ENCODE assay signal across 8 cellular contexts in the genomic region with DNA sequence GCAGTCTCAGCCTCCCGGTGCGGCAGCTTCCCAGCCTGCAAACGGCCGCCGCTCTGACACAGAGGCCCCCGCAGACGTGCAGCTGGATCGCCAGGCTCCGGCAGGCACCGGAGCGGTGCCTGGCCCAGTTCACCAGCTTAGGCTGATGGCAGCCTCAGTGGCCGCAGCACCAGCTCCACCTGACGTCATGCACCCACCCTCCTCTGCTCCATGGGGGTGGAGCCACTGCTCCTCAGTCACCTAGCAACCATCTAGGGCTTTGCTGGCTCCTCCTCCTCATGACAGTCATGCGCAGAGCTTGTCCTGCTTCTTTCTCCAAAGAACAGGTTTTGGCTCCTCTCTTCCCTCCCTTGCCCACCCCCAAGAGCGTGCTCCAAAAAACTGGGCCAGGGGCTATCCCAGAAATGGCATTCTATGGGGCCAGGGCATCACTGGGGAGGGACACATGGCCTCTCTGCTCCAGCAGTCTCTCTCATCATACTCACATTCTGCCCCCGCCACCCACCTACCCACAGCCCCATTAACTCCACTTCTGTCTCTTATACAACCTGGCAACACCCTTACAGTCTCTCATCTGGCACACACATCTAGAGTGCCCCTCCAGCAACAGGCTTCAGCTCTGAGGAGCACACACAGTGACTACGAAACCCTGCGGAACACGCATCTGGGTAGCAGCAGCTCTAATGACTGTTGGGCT. TPM values are rescaled to one million over a fixed set of nuclear protein-coding genes. Genes with fewer than 3 reads are reported as not detected.
DNase-seq lines count a peak whose midpoint lies in the region; ATAC-seq and TF ChIP-seq lines count a peak whose summit lies in the region.

No MANE protein-coding gene starts in this region.

- peak; percentile 99 for DNase-seq in Ammon's horn (ENCODE audit: low spot score)
- peak; percentile 88 for DNase-seq in NCI-H2107 treated with DMSO at 0.1 percent for 48 hours (lab: John Stamatoyannopoulos, UW; ENCODE audit: unreplicated experiment)
- peak; percentile 65 for DNase-seq in lower lobe of right lung
- DNase-seq in ureter (ENCODE audit: low spot score): peak; percentile 53
- DNase-seq in SW480 (ENCODE audit: low spot score): no peak
- DNase-seq in effector memory CD8-positive, alpha-beta T cell: no peak

- no peaks in the 10 kb centered on the region for H3K27me3 ChIP-seq in ectodermal cell (ENCODE audit: control insufficient read depth, insufficient read depth, low read length, poor library complexity, severe bottlenecking)
- H3K27me3 ChIP-seq in lower lobe of right lung (ENCODE audit: low read depth): no peaks in the 10 kb centered on the region

- H3K27ac ChIP-seq in ectodermal cell (ENCODE audit: insufficient read depth, low read depth, low read length, poor library complexity, severe bottlenecking) (peak overlapping the region; percentile 71), lower lobe of right lung (peak overlapping the region; percentile 31)

- H3K4me1 ChIP-seq in ectodermal cell (ENCODE audit: control insufficient read depth, insufficient read depth, low read length) (peaks cover 24% of the 10 kb centered on the region), lower lobe of right lung (peaks cover 22% of the 10 kb centered on the region)

- 35 to 42% methylated on average over 19 of the region's 19 CpGs for WGBS in ectodermal cell, 2 experiments

- peaks cover 23% of the 10 kb centered on the region for H3K36me3 ChIP-seq in ectodermal cell (ENCODE audit: control insufficient read depth, insufficient read depth, low read length)
- peaks cover 60% of the 10 kb centered on the region for H3K36me3 ChIP-seq in lower lobe of right lung

- peak overlapping the region in 1 of 2 donors; percentile 84 for H3K27ac Mint-ChIP-seq in effector memory CD8-positive, alpha-beta T cell

- H3K4me1 Mint-ChIP-seq in effector memory CD8-positive, alpha-beta T cell (ENCODE audit: low read depth in 2 of 2): peaks cover 14 to 25% of the 10 kb centered on the region in 2 donors

- H3K4me3 ChIP-seq in ectodermal cell (ENCODE audit: insufficient read depth, low read depth, low read length) (peak overlapping the region; percentile 49), lower lobe of right lung (peak overlapping the region; percentile 27)

- intact Hi-C loops in lower lobe of right lung (cut with DNase I): no loop called here

- H3K4me3 Mint-ChIP-seq in effector memory CD8-positive, alpha-beta T cell: no peak overlapping the region

- ATAC-seq in lower lobe of right lung (peak; percentile 81 to 92), GM21717 (IDR thresholded peaks at IDR 0.05; ENCODE audit: unreplicated experiment) (no peak)
- ATAC-seq in effector memory CD8-positive, alpha-beta T cell (replicated peaks): no peak

- no peaks in the 10 kb centered on the region for H3K9me3 Mint-ChIP-seq in effector memory CD8-positive, alpha-beta T cell

- TF ChIP-seq CTCF in lower lobe of right lung (IDR thresholded peaks at IDR 0.05): no peak

- peaks cover 24% of the 10 kb centered on the region for H3K36me3 Mint-ChIP-seq in effector memory CD8-positive, alpha-beta T cell (ENCODE audit: insufficient read depth)

- no peaks in the 10 kb centered on the region for H3K27me3 Mint-ChIP-seq in effector memory CD8-positive, alpha-beta T cell

- H3K9me3 ChIP-seq in ectodermal cell (ENCODE audit: control insufficient read depth, low read length): no peaks in the 10 kb centered on the region
- H3K9me3 ChIP-seq in lower lobe of right lung: no peaks in the 10 kb centered on the region

RNA-seq across cellular contexts. Expression of a gene that starts 5.5 kb away (rescaled TPM):
- polyA plus RNA-seq in ectodermal cell (2013, experiment 1 of 4): 200 TPM
- polyA plus RNA-seq in ectodermal cell (2013, experiment 2 of 4): 216 TPM
- 154 TPM for polyA plus RNA-seq in ectodermal cell (2013, experiment 3 of 4)
- polyA plus RNA-seq in ectodermal cell (2013, experiment 4 of 4): 174 TPM
- total RNA-seq in lower lobe of right lung: 142 TPM
- 143 TPM for total RNA-seq in ureter

RNA-seq across cellular contexts. Expression of a gene that starts 31.4 kb away (rescaled TPM):
- 2.2 TPM for polyA plus RNA-seq in ectodermal cell (2013, experiment 1 of 4)
- polyA plus RNA-seq in ectodermal cell (2013, experiment 2 of 4): 1.4 TPM
- polyA plus RNA-seq in ectodermal cell (2013, experiment 3 of 4): 0.80 TPM
- 2.0 TPM for polyA plus RNA-seq in ectodermal cell (2013, experiment 4 of 4)
- total RNA-seq in lower lobe of right lung (4.2 TPM), ureter (7.2 TPM)

RNA-seq across cellular contexts. Expression of a gene that starts 46.8 kb away (rescaled TPM):
- polyA plus RNA-seq in ectodermal cell (2013, experiment 1 of 4): 9.8 TPM
- 8.0 TPM for polyA plus RNA-seq in ectodermal cell (2013, experiment 2 of 4)
- 8.1 TPM for polyA plus RNA-seq in ectodermal cell (2013, experiment 3 of 4)
- 7.5 TPM for polyA plus RNA-seq in ectodermal cell (2013, experiment 4 of 4)
- 10.0 TPM for total RNA-seq in lower lobe of right lung
- total RNA-seq in ureter: 5.5 TPM

RNA-seq across cellular contexts. Expression of a gene that starts 46.9 kb away (rescaled TPM):
- 81.1 TPM for polyA plus RNA-seq in ectodermal cell (2013, experiment 1 of 4)
- 92.4 TPM for polyA plus RNA-seq in ectodermal cell (2013, experiment 2 of 4)
- 74.4 TPM for polyA plus RNA-seq in ectodermal cell (2013, experiment 3 of 4)
- polyA plus RNA-seq in ectodermal cell (2013, experiment 4 of 4): 82.8 TPM
- total RNA-seq in lower lobe of right lung (14.5 TPM), ureter (11.3 TPM)

Comparison
In these comparisons a context has a peak if more than half of its experiments do, and no peak if none do; other contexts are left out.
1. DNase-seq: peak in Ammon's horn (single experiment), NCI-H2107 treated with DMSO at 0.1 percent for 48 hours (single experiment), lower lobe of right lung (single experiment) and ureter (single experiment); none in SW480 (single experiment) and effector memory CD8-positive, alpha-beta T cell (0 of 3).
2. ATAC-seq: peak in lower lobe of right lung (2 of 2); none in effector memory CD8-positive, alpha-beta T cell (single experiment) and GM21717 (single experiment).